ENCODE assay signal across 1 cellular context in the genomic region with DNA sequence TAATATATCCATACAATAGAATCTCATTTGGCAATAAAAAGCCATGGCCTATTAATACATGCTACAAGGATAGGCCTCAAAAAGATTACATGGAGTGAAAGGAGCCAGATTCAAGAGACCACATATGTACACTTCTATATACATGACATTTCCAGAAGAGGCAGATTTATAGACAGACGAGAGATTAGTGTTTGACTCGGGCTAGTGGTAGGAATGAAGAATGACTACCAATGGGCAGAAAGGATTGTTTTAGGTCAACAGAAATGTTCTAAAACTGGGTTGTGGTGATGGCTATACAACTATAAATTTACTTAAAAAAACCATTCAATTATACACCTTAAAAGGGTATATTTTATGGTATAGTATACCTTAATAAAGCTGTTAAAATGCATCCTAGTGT.
TF ChIP-seq lines count a peak whose summit lies in the region.

No MANE protein-coding gene starts in this region.

TF ChIP-seq in K562, 482 proteins besides CTCF, POLR2A, EP300 and RAD21 (continued from another document):
- TF ChIP-seq ZNF696 (CRISPR knock-in tag; conservative IDR thresholded peaks at IDR 0.05) (no peak), BRCA1 (IDR thresholded peaks at IDR 0.05) (no peak), BRCA1 (CRISPR knock-in tag; IDR thresholded peaks at IDR 0.05) (no peak), ZFP36 (IDR thresholded peaks at IDR 0.05; ENCODE audit: low read depth, low read length, partially characterized antibody) (no peak), ZNF316 (IDR thresholded peaks at IDR 0.05) (no peak), GATA2 (CRISPR knock-in tag; IDR thresholded peaks at IDR 0.05) (no peak), MEIS2 (IDR thresholded peaks at IDR 0.05; ENCODE audit: partially characterized antibody) (peak; percentile 32), PYGO2 (tag; IDR thresholded peaks at IDR 0.05) (no peak)
